ENCODE assay signal across 8 cellular contexts in the genomic region with DNA sequence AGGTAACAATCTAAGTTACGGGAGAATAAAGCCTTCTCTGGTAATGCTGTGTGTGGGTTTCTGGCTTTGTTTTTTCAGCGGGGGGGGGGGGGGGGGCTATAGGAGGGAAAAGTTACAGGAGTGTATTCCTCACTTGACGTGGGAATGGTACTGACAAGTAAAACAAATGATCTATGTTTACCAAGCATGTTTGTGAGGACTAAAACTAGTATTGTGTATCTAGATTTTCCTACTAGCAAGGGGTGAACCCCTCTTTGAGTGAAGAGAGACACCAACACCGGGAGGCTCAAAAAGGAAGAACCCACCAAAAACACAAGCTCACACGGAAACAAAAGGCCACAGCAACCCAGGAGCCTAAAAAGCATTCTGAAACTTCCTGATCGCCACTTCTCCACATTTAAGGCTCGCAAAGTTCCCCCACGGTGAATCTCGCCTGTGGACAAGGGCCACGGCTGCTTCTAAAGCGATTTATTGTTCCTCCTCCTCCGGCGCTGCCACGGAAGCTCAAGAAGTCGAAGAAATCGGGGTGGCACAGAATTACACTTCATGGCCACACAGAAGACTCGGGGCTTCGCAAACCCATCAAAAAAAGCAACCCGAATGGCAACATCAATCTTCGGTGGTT. TPM values are rescaled to one million over a fixed set of nuclear protein-coding genes. Genes with fewer than 3 reads are reported as not detected.
DNase-seq lines count a peak whose midpoint lies in the region; FAIRE-seq and TF ChIP-seq lines count a peak whose summit lies in the region.

No MANE protein-coding gene starts in this region.

- peak overlapping the region; percentile 73 to 92 (median 82) for H3K4me3 ChIP-seq in BLaER1 treated with 17β-estradiol and CSF1 and Interleukin-3, amounts not matched to agents 10 nM and 100 nM
- H3K4me3 ChIP-seq in ascending aorta (peak overlapping the region; percentile 60 to 74), iPS-11a (ENCODE audit: low read depth, low read length) (peak overlapping the region; percentile 98), skeletal muscle satellite cell (ENCODE audit: low read length) (peak overlapping the region; percentile 96)

- peak overlapping the region; percentile 78 to 96 (median 88); a peak in 21 of 22 replicates for H3K4me2 ChIP-seq in BLaER1 treated with 17β-estradiol and CSF1 and Interleukin-3, amounts not matched to agents 10 nM and 100 nM
- H3K4me2 ChIP-seq in skeletal muscle satellite cell (ENCODE audit: low read length) = peak overlapping the region; percentile 85

- peaks cover 29 to 40% (median 35%) of the 10 kb centered on the region in 10 experiments for H3K4me1 ChIP-seq in BLaER1 treated with 17β-estradiol and CSF1 and Interleukin-3, amounts not matched to agents 10 nM and 100 nM
- H3K4me1 ChIP-seq in ascending aorta = peaks cover 0 to 21% of the 10 kb centered on the region in 2 donors
- H3K4me1 ChIP-seq in skeletal muscle satellite cell (ENCODE audit: control insufficient read depth, insufficient read depth, low read length) = peaks cover 17% of the 10 kb centered on the region

- FAIRE-seq in GM18507 (lab: Jason Lieb, UNC) = peak; percentile 56

- DNase-seq in GM18507 (ENCODE audit: extremely low spot score, insufficient read length, low read depth) (no peak), NCI-H526 (lab: John Stamatoyannopoulos, UW) (peak; percentile 79 to 82), ascending aorta (ENCODE audit: low spot score in 2 of 2) (peak in 1 of 2 donors; percentile 63), NCI-H2196 treated with DMSO at 0.1 percent for 48 hours (lab: John Stamatoyannopoulos, UW; ENCODE audit: unreplicated experiment) (no peak), epidermal melanocyte (ENCODE audit: insufficient read length, low spot score) (no peak)

- no peaks in the 10 kb centered on the region for H3K9me3 ChIP-seq in BLaER1 treated with 17β-estradiol and CSF1 and Interleukin-3, amounts not matched to agents 10 nM and 100 nM (replicated peaks in 1 of 11)
- H3K9me3 ChIP-seq in ascending aorta (no peaks in the 10 kb centered on the region), skeletal muscle satellite cell (replicated peaks; ENCODE audit: low read length) (no peaks in the 10 kb centered on the region)

- peak overlapping the region; percentile 96 to 100 (median 97) for H3K9ac ChIP-seq in BLaER1 treated with 17β-estradiol and CSF1 and Interleukin-3, amounts not matched to agents 10 nM and 100 nM
- peak overlapping the region; percentile 99 for H3K9ac ChIP-seq in skeletal muscle satellite cell (ENCODE audit: low read depth, low read length)

- intact Hi-C loops in ascending aorta (cut with DNase I) = loop anchor here (1.0 to 10.0 kb wide), 4 partner anchors 91 to 340 kb away; a partner anchor contains a TSS

- H3K27me3 ChIP-seq in BLaER1 treated with 17β-estradiol and CSF1 and Interleukin-3, amounts not matched to agents 10 nM and 100 nM = no peaks in the 10 kb centered on the region
- no peaks in the 10 kb centered on the region for H3K27me3 ChIP-seq in ascending aorta
- no peaks in the 10 kb centered on the region for H3K27me3 ChIP-seq in skeletal muscle satellite cell (ENCODE audit: control insufficient read depth, insufficient read depth, low read length)

- peak overlapping the region; percentile 94 to 99 (median 98) for H3K27ac ChIP-seq in BLaER1 treated with 17β-estradiol and CSF1 and Interleukin-3, amounts not matched to agents 10 nM and 100 nM
- peak overlapping the region; percentile 78 to 91 for H3K27ac ChIP-seq in ascending aorta

- peaks cover 46 to 48% (median 47%) of the 10 kb centered on the region in 11 experiments for H4K20me1 ChIP-seq in BLaER1 treated with 17β-estradiol and CSF1 and Interleukin-3, amounts not matched to agents 10 nM and 100 nM

- no peak for TF ChIP-seq CTCF in ascending aorta (IDR thresholded peaks at IDR 0.05)

- peaks cover 9 to 29% (median 23%) of the 10 kb centered on the region in 11 experiments; a peak in 18 of 22 replicates for H3K36me3 ChIP-seq in BLaER1 treated with 17β-estradiol and CSF1 and Interleukin-3, amounts not matched to agents 10 nM and 100 nM
- no peaks in the 10 kb centered on the region for H3K36me3 ChIP-seq in ascending aorta
- H3K36me3 ChIP-seq in skeletal muscle satellite cell (ENCODE audit: insufficient read depth, low read length) = no peaks in the 10 kb centered on the region

RNA-seq across cellular contexts. Expression of a gene that starts 0.7 kb away (rescaled TPM):
- 52.3 TPM for total RNA-seq in ascending aorta
- total RNA-seq in skeletal muscle satellite cell (2012; rRNA removed) = 44.4 and 49.4 TPM in 2 replicates

Comparison
In these comparisons a context has a peak if more than half of its experiments do, and no peak if none do; other contexts are left out.
1. DNase-seq: peak in NCI-H526 (2 of 2); none in GM18507 (single experiment), NCI-H2196 treated with DMSO at 0.1 percent for 48 hours (single experiment) and epidermal melanocyte (single experiment).
2. Peak in every context shown above with its lines, with median percentiles within 50 percentile points of each other: H3K4me3 ChIP-seq.